Comparison of ENCODE assay signal across 20 cellular contexts in the genomic region with DNA sequence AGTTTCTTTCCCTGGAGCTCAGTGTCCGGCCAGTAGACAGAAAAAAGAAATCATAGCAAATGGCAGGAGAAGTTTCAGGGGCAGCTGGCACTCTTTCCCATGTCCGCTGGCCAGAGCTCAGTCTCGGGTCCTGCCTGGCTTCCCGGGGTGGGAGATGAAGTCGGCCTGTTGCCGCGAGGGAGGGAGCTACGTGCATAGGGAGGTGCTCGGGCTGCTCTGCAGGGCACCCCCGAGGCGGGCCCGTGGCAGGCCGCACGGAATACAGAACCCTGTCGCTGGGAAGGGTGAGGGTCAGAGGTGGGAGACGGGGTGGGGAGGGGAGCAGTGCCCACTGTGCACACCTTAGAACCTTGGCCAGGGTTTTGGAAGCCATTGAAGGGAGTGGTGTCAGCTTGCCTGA.
DNase-seq lines count a peak whose midpoint lies in the region; ATAC-seq and TF ChIP-seq lines count a peak whose summit lies in the region.
"Had no signal": no experiment of that assay in that cellular context is flagged by ENCODE, and none has a peak within 500 bp of the region (broad histone marks: within the 10 kb centered on the region; RNA-seq: fewer than 3 reads in every experiment).

No MANE protein-coding gene starts in this region.

- H4K20me1 ChIP-seq in smooth muscle cell (ENCODE audit: low read depth) = no peaks in the 10 kb centered on the region

- H3K9ac ChIP-seq in mucosa of rectum (ENCODE audit: low read depth in 1 of 2, low read length in 2 of 2) (peak overlapping the region in 1 of 2 donors; percentile 12), smooth muscle cell (ENCODE audit: low read depth) (no peak overlapping the region)

- no peak for TF ChIP-seq EP300 in esophagus muscularis mucosa (IDR thresholded peaks at IDR 0.05)

- peak overlapping the region; percentile 60 for H3K4me2 ChIP-seq in smooth muscle cell

- H3K27ac ChIP-seq in esophagus muscularis mucosa (replicated peaks in 1 of 4) (peak overlapping the region; percentile 85 to 89 (median 88)), mucosa of rectum (ENCODE audit: low read depth in 2 of 2, low read length in 2 of 2) (peak overlapping the region; percentile 72 to 78), smooth muscle cell (ENCODE audit: low read depth) (peak overlapping the region; percentile 72)

- TF ChIP-seq CTCF in esophagus muscularis mucosa (IDR thresholded peaks at IDR 0.05) (no peak), smooth muscle cell (IDR thresholded peaks at IDR 0.05; ENCODE audit: borderline replicate concordance, insufficient read depth, poor library complexity, severe bottlenecking) (no peak)

- intact Hi-C loops in esophagus muscularis mucosa (cut with DNase I) = no loop called here

- peaks cover 2 to 58% (median 52%) of the 10 kb centered on the region in 4 donors for H3K4me1 ChIP-seq in esophagus muscularis mucosa
- H3K4me1 ChIP-seq in mucosa of rectum (ENCODE audit: control insufficient read depth in 2 of 2, insufficient read depth in 2 of 2, low read length in 2 of 2) = peaks cover 0 to 12% of the 10 kb centered on the region in 2 donors
- peaks cover 18% of the 10 kb centered on the region for H3K4me1 ChIP-seq in smooth muscle cell (ENCODE audit: low read depth)
- H3K4me1 ChIP-seq: HAP-1 had no signal

- no peaks in the 10 kb centered on the region for H3K79me2 ChIP-seq in smooth muscle cell (ENCODE audit: low read depth)

- TF ChIP-seq POLR2A in esophagus muscularis mucosa (IDR thresholded peaks at IDR 0.05; ENCODE audit: low read depth) = no peak

- DNase-seq in esophagus muscularis mucosa (ENCODE audit: extremely low spot score) = no peak
- no peak for DNase-seq in smooth muscle cell (lab: John Stamatoyannopoulos, UW; ENCODE audit: unreplicated experiment)
- no peak for DNase-seq in amygdala (lab: John Stamatoyannopoulos, UW)
- DNase-seq in hypothalamus (lab: John Stamatoyannopoulos, UW) = no peak
- DNase-seq: C1 segment of cervical spinal cord; CD4-positive, alpha-beta memory T cell; COR-L47; GOT3; HFFc6; Karpas-422; NCI-H1694; NCI-H2081; NCI-H2227 treated with DMSO at 0.1 percent for 48 hours; NCI-H526 treated with DMSO at 0.1 percent for 48 hours; SHP77 treated with DMSO at 0.1 percent for 48 hours had no signal

- no peaks in the 10 kb centered on the region for H3K36me3 ChIP-seq in esophagus muscularis mucosa
- no peaks in the 10 kb centered on the region for H3K36me3 ChIP-seq in mucosa of rectum (ENCODE audit: control insufficient read depth in 2 of 2, insufficient read depth in 2 of 2, low read length in 2 of 2)
- H3K36me3 ChIP-seq in smooth muscle cell (ENCODE audit: low read depth) = no peaks in the 10 kb centered on the region
- H3K36me3 ChIP-seq: HAP-1 had no signal

- ATAC-seq in GM21786 (IDR thresholded peaks at IDR 0.05; ENCODE audit: unreplicated experiment) (no peak), GM21619 (IDR thresholded peaks at IDR 0.05; ENCODE audit: unreplicated experiment) (no peak)
- ATAC-seq: Panc1 had no signal

- H3K4me3 ChIP-seq in esophagus muscularis mucosa (no peak overlapping the region), mucosa of rectum (ENCODE audit: low read length in 2 of 2) (no peak overlapping the region), smooth muscle cell (no peak overlapping the region)
- H3K4me3 ChIP-seq: HAP-1 had no signal

- H3K27me3 ChIP-seq in esophagus muscularis mucosa (no peaks in the 10 kb centered on the region), mucosa of rectum (ENCODE audit: control insufficient read depth in 2 of 2, insufficient read depth in 2 of 2, low read length in 2 of 2) (no peaks in the 10 kb centered on the region), smooth muscle cell (ENCODE audit: low read depth) (no peaks in the 10 kb centered on the region)

- 79% methylated on average over 16 of the region's 16 CpGs for WGBS in esophagus muscularis mucosa
- 89% methylated on average over 16 of the region's 16 CpGs for WGBS in smooth muscle cell (ENCODE audit: low lambda C conversion rate)

- no peaks in the 10 kb centered on the region for H3K9me3 ChIP-seq in esophagus muscularis mucosa
- no peaks in the 10 kb centered on the region for H3K9me3 ChIP-seq in mucosa of rectum (ENCODE audit: control insufficient read depth in 2 of 2, low read length in 2 of 2)
- no peaks in the 10 kb centered on the region for H3K9me3 ChIP-seq in smooth muscle cell (replicated peaks; ENCODE audit: low read depth)
- H3K9me3 ChIP-seq: HAP-1 had no signal

- H2AFZ ChIP-seq in smooth muscle cell (ENCODE audit: low read depth) = no peak overlapping the region

- peaks cover 14% of the 10 kb centered on the region for H3F3A ChIP-seq in smooth muscle cell (ENCODE audit: low read depth)
